In the genomic region with DNA sequence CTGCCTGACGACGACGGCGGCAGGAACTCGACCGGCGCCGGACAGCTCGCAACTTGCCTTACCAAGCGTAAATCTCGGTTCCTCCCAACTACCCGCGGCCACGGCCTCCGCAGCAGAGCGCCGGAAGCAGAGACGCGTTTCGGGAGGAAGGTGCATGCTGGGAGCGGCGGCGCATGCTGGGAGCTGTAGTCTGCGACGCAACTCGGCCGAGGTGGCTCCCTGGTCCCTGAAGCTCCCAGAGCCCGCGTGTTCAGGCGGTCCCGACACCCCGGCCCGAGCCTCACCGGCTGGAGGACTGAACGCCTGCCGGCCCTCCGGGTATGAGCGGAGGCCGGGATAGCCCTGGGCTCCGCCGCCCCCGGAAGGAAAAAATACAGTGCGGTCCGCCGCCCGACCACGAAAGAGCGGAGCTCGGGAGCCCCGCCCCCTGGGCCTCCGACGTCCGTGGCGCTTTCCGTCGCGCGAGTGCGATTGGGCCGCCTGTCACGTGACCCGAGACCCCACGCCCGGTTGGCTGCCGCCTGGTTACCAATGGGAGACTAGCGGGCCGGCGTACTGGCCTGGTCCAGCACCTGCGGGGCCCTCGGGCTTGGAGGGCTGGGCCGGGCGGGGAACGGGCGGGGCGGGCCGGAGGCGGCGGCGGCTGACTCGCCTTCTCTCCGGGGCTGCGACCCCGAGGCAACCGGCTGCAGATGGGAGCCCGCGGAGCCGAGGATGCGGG, we compare ENCODE assay signal across 1 cellular context.
TF ChIP-seq lines count a peak whose summit lies in the region.

A gene with protein sequence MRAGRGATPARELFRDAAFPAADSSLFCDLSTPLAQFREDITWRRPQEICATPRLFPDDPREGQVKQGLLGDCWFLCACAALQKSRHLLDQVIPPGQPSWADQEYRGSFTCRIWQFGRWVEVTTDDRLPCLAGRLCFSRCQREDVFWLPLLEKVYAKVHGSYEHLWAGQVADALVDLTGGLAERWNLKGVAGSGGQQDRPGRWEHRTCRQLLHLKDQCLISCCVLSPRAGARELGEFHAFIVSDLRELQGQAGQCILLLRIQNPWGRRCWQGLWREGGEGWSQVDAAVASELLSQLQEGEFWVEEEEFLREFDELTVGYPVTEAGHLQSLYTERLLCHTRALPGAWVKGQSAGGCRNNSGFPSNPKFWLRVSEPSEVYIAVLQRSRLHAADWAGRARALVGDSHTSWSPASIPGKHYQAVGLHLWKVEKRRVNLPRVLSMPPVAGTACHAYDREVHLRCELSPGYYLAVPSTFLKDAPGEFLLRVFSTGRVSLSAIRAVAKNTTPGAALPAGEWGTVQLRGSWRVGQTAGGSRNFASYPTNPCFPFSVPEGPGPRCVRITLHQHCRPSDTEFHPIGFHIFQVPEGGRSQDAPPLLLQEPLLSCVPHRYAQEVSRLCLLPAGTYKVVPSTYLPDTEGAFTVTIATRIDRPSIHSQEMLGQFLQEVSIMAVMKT (plus strand): TSS at position 537 of the 721 bp plus-strand sequence. CDS start 178 bp downstream, at position 715.

TF ChIP-seq in GM12878, 131 proteins besides CTCF, POLR2A, EP300 and RAD21 (continued from another document):
- TF ChIP-seq, protein P1, sequence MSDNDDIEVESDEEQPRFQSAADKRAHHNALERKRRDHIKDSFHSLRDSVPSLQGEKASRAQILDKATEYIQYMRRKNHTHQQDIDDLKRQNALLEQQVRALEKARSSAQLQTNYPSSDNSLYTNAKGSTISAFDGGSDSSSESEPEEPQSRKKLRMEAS (IDR thresholded peaks at IDR 0.05; ENCODE audit: low read depth, low read length) = peak; percentile 63
- TF ChIP-seq ZNF592 (IDR thresholded peaks at IDR 0.05) (0 out of 2 replicates have a peak, but pooled peaks have one; percentile 31), GABPA (IDR thresholded peaks at IDR 0.05; ENCODE audit: low read depth) (peak; percentile 90), E4F1 (IDR thresholded peaks at IDR 0.05; ENCODE audit: borderline replicate concordance, partially characterized antibody) (peak; percentile 58), ATF7 (IDR thresholded peaks at IDR 0.05; ENCODE audit: low read depth) (peak; percentile 47), PAX8 (IDR thresholded peaks at IDR 0.05) (no peak), NBN (IDR thresholded peaks at IDR 0.05) (peak; percentile 89), SREBF1 (IDR thresholded peaks at IDR 0.05; ENCODE audit: low read length) (peak; percentile 58), EGR1 (IDR thresholded peaks at IDR 0.05; ENCODE audit: borderline replicate concordance in 1 of 2, low read depth in 2 of 2, low read length in 2 of 2) (peak; percentile 33 to 71; a peak in 2 of 3 replicates), MYC (IDR thresholded peaks at IDR 0.05; ENCODE audit: insufficient read depth, insufficient read length, insufficient replicate concordance, low read length, severe bottlenecking) (no peak), BRCA1 (IDR thresholded peaks at IDR 0.05; ENCODE audit: low read depth, low read length) (no peak), GATAD2B (conservative IDR thresholded peaks at IDR 0.05; ENCODE audit: low read depth) (no peak; the same call in 1 of the 2 replicates), MEF2B (IDR thresholded peaks at IDR 0.05; ENCODE audit: partially characterized antibody, poor library complexity, severe bottlenecking) (peak; percentile 10), CREM (IDR thresholded peaks at IDR 0.05; ENCODE audit: low read depth) (peak; percentile 94), EED (IDR thresholded peaks at IDR 0.05; ENCODE audit: low read depth) (peak; percentile 46; the same call in 1 of the 2 replicates), CHD1 (IDR thresholded peaks at IDR 0.05; ENCODE audit: low read depth, low read length) (0 out of 2 replicates have a peak, but pooled peaks have one; percentile 74), KAT2A (conservative IDR thresholded peaks at IDR 0.05; ENCODE audit: control insufficient read depth, low read depth, low read length) (no peak), POLR2AphosphoS5 (IDR thresholded peaks at IDR 0.05; ENCODE audit: low read length) (peak; percentile 97), E2F8 (IDR thresholded peaks at IDR 0.05; ENCODE audit: low read depth, partially characterized antibody) (no peak), MXI1 (IDR thresholded peaks at IDR 0.05; ENCODE audit: low read depth, low read length) (peak; percentile 44), POU2F2 (IDR thresholded peaks at IDR 0.05; ENCODE audit: borderline replicate concordance, low read depth, low read length) (peak; percentile 80; the same call in 2 of the 3 replicates), ZNF622 (IDR thresholded peaks at IDR 0.05) (no peak), MLLT1 (IDR thresholded peaks at IDR 0.05) (no peak), TCF12 (IDR thresholded peaks at IDR 0.05; ENCODE audit: low read depth, low read length) (peak; percentile 63; the same call in 1 of the 2 replicates), KDM1A (IDR thresholded peaks at IDR 0.05; ENCODE audit: borderline replicate concordance) (no peak), NR2C1 (IDR thresholded peaks at IDR 0.05) (peak; percentile 93), RELA (IDR thresholded peaks at IDR 0.05; ENCODE audit: borderline replicate concordance, partially characterized antibody) (peak; percentile 64), SPI1 (IDR thresholded peaks at IDR 0.05; ENCODE audit: borderline replicate concordance, insufficient read depth, low read depth, low read length) (peak; percentile 84; the same call in 1 of the 2 replicates), ATF3 (IDR thresholded peaks at IDR 0.05; ENCODE audit: borderline replicate concordance, extremely low read depth, low read depth, low read length) (peak; percentile 75; the same call in 1 of the 2 replicates), SP1 (IDR thresholded peaks at IDR 0.05; ENCODE audit: low read depth, low read length) (peak; percentile 52)
